In genomic region chr2:83516503-83516902, GRCh38 we compare ENCODE assay signal across 29 cellular contexts.
A peak's percentile ranks its signal among the peaks of the same experiment; 100 is the strongest.
DNase-seq lines count a peak whose midpoint lies in the region; ATAC-seq, FAIRE-seq and TF ChIP-seq lines count a peak whose summit lies in the region.
"Had no signal": no experiment of that assay in that cellular context is flagged by ENCODE, and none has a peak within 500 bp of the region (broad histone marks: within the 10 kb centered on the region; RNA-seq: fewer than 3 reads in every experiment).

No MANE protein-coding gene starts in this region.

- no peaks in the 10 kb centered on the region for H3K9me1 ChIP-seq in K562 (ENCODE audit: control insufficient read depth, insufficient read depth, low read length)

- no peaks in the 10 kb centered on the region for H3F3A ChIP-seq in GM23338 (replicated peaks; ENCODE audit: low read depth)

- intact Hi-C loops in K562 (cut with micrococcal nuclease): no loop called here

- H3K27ac ChIP-seq in GM23338 (ENCODE audit: low read depth): no peak overlapping the region
- no peak overlapping the region for H3K27ac ChIP-seq in K562 (ENCODE audit: extremely low read depth, low read depth, low read length)
- H3K27ac ChIP-seq: coronary artery, foreskin keratinocyte, heart right ventricle, HL-60, vagina had no signal

- no peaks in the 10 kb centered on the region for H3K9me3 ChIP-seq in K562 (replicated peaks; ENCODE audit: control insufficient read depth, insufficient read depth, low read depth, low read length)
- H3K9me3 ChIP-seq: vagina had no signal

- WGBS in K562 (ENCODE audit: insufficient coverage, low coverage, missing lambda C conversion rate): 13% methylated on average over 3 of the region's 3 CpGs

- H3K79me2 ChIP-seq in GM23338 (replicated peaks; ENCODE audit: insufficient read depth): no peaks in the 10 kb centered on the region
- no peaks in the 10 kb centered on the region for H3K79me2 ChIP-seq in K562 (ENCODE audit: control insufficient read depth, insufficient read depth, low read length)

- H4K20me1 ChIP-seq in GM23338 (replicated peaks; ENCODE audit: insufficient read depth) (no peaks in the 10 kb centered on the region), K562 (replicated peaks; ENCODE audit: control insufficient read depth, insufficient read depth, low read length) (no peaks in the 10 kb centered on the region)

- no peak overlapping the region for H3K4me3 Mint-ChIP-seq in GM23338
- H3K4me3 Mint-ChIP-seq: CD14-positive monocyte; effector memory CD8-positive, alpha-beta T cell; memory B cell; stimulated activated naive CD8-positive, alpha-beta T cell treated with anti-CD3 and anti-CD28 coated beads, Interleukin-15, Interleukin-2, amounts not matched to agents 100 ng/mL and 50 ng/mL, for 24 hours had no signal

- DNase-seq in GM23338 (ENCODE audit: low spot score) (peak; percentile 64), NAMALWA (ENCODE audit: low spot score) (peak; percentile 26), K562 (ENCODE audit: extremely low read depth in 1 of 4, low spot score in 3 of 4) (peak in 3 of 4 experiments; percentile 3 to 19 (median 16)), retinal pigment epithelial cell (ENCODE audit: low read depth) (no peak), DMS 273 treated with DMSO at 0.1 percent for 48 hours (lab: John Stamatoyannopoulos, UW) (no peak), AG08395 (ENCODE audit: low spot score) (no peak), germinal center (ENCODE audit: low spot score) (no peak)
- DNase-seq in stimulated activated CD4-positive, alpha-beta T cell treated with anti-CD3 and anti-CD28 coated beads, Interleukin-2, amount 100 ng/mL, for 24 hours: no peak
- DNase-seq: activated CD4-positive, alpha-beta T cell treated with anti-CD3 and anti-CD28 coated beads for 48 hours; activated effector memory CD4-positive, alpha-beta T cell treated with anti-CD3 and anti-CD28 coated beads, Interleukin-2, amount 50 U/mL, for 16 hours; activated T-cell treated with anti-CD3 and anti-CD28 coated beads, Interleukin-2, amount 50 U/mL, for 1 hour; Calu3; effector memory CD8-positive, alpha-beta T cell; EL; foreskin keratinocyte; HCEC 1CT; heart right ventricle; NCI-H1092 treated with DMSO at 0.1 percent for 48 hours; NCI-H187 treated with DMSO at 0.1 percent for 48 hours; NCI-H526 treated with DMSO at 0.1 percent for 48 hours; posterior cingulate gyrus had no signal

- H3K4me3 ChIP-seq in GM23338 (no peak overlapping the region), K562 (no peak overlapping the region), retinal pigment epithelial cell (ENCODE audit: low read length) (no peak overlapping the region)
- H3K4me3 ChIP-seq: coronary artery, heart right ventricle, vagina had no signal

- no peak for TF ChIP-seq EP300 in K562 (IDR thresholded peaks at IDR 0.05; ENCODE audit: low read length)

- TF ChIP-seq POLR2A in K562 (conservative IDR thresholded peaks at IDR 0.05): no peak

- H3K36me3 Mint-ChIP-seq in GM23338 (ENCODE audit: low read depth): peaks cover 15% of the 10 kb centered on the region
- H3K36me3 Mint-ChIP-seq: CD14-positive monocyte, memory B cell had no signal

- H3K27me3 Mint-ChIP-seq in GM23338 (ENCODE audit: insufficient read depth, low read depth, poor library complexity): peaks cover 5% of the 10 kb centered on the region
- H3K27me3 Mint-ChIP-seq: effector memory CD8-positive, alpha-beta T cell; memory B cell; stimulated activated naive CD8-positive, alpha-beta T cell treated with anti-CD3 and anti-CD28 coated beads, Interleukin-15, Interleukin-2, amounts not matched to agents 100 ng/mL and 50 ng/mL, for 24 hours had no signal

- POLR2A ChIA-PET in K562 (lab: Yijun Ruan, JAX): no interaction called here

- TF ChIP-seq CTCF in GM23338 (conservative IDR thresholded peaks at IDR 0.05; ENCODE audit: low read depth in 2 of 2) (peak; percentile 75 to 79), K562 (IDR thresholded peaks at IDR 0.05 in 2 of 3, conservative IDR thresholded peaks at IDR 0.05 in 1 of 3; ENCODE audit: insufficient read depth in 2 of 3, low read depth in 1 of 3, low read length in 3 of 3) (0 out of 6 replicates have a peak, but pooled peaks of 2 of the 3 experiments have one; percentile 2 to 23), retinal pigment epithelial cell (conservative IDR thresholded peaks at IDR 0.05; ENCODE audit: low read depth, low read length) (peak; percentile 28)

- H3K27ac Mint-ChIP-seq in GM23338: no peak overlapping the region
- H3K27ac Mint-ChIP-seq: CD14-positive monocyte; effector memory CD8-positive, alpha-beta T cell; memory B cell; stimulated activated naive CD8-positive, alpha-beta T cell treated with anti-CD3 and anti-CD28 coated beads, Interleukin-15, Interleukin-2, amounts not matched to agents 100 ng/mL and 50 ng/mL, for 24 hours had no signal

- no peaks in the 10 kb centered on the region; the same call in 1 of the 2 replicates for H3K9me2 ChIP-seq in GM23338 (ENCODE audit: insufficient read depth)

- peaks cover 21% of the 10 kb centered on the region for H3K9me3 Mint-ChIP-seq in GM23338

- H3K36me3 ChIP-seq in GM23338 (ENCODE audit: insufficient read depth): no peaks in the 10 kb centered on the region
- H3K36me3 ChIP-seq in K562 (ENCODE audit: control insufficient read depth, insufficient read depth, low read length): no peaks in the 10 kb centered on the region
- H3K36me3 ChIP-seq: heart right ventricle, vagina had no signal

- no peaks in the 10 kb centered on the region; the same call in 2 of the 3 replicates for H3K4me1 Mint-ChIP-seq in GM23338
- H3K4me1 Mint-ChIP-seq: CD14-positive monocyte, memory B cell had no signal

- no peak for TF ChIP-seq RAD21 in K562 (CRISPR knock-in tag; conservative IDR thresholded peaks at IDR 0.05 in 1 of 2, IDR thresholded peaks at IDR 0.05 in 1 of 2)

- no peak overlapping the region for H3K4me2 ChIP-seq in GM23338
- no peak overlapping the region for H3K4me2 ChIP-seq in K562 (ENCODE audit: insufficient read depth, low read length)

- CTCF ChIA-PET in K562 (lab: Yijun Ruan, JAX; ENCODE audit: low intra/inter-chr PET ratio): no interaction called here

- H2AFZ ChIP-seq in GM23338 (no peak overlapping the region), K562 (ENCODE audit: low read depth, low read length) (0 out of 2 replicates have a peak overlapping the region, but pooled peaks have one; percentile 24)

- H3K27me3 ChIP-seq in GM23338 (ENCODE audit: insufficient read depth) (no peaks in the 10 kb centered on the region), K562 (ENCODE audit: control insufficient read depth in 2 of 2, insufficient read depth in 2 of 2, low read length in 2 of 2) (no peaks in the 10 kb centered on the region)
- H3K27me3 ChIP-seq: foreskin keratinocyte, heart right ventricle, vagina had no signal

- H3K4me1 ChIP-seq in GM23338 (ENCODE audit: insufficient read depth): no peaks in the 10 kb centered on the region
- peaks cover 0 to 3% of the 10 kb centered on the region in 2 experiments; a peak in 1 of 5 replicates for H3K4me1 ChIP-seq in K562 (replicated peaks in 1 of 2; ENCODE audit: control insufficient read depth in 2 of 2, insufficient read depth in 2 of 2, low read length in 2 of 2)
- H3K4me1 ChIP-seq: foreskin keratinocyte, heart right ventricle, vagina had no signal

- FAIRE-seq in K562 (lab: Jason Lieb, UNC): no peak
- FAIRE-seq: astrocyte had no signal

- H3K9ac ChIP-seq in K562 (ENCODE audit: insufficient read depth in 1 of 2, low read depth in 2 of 2, low read length in 2 of 2): no peak overlapping the region

- no TSS peak for BruUV-seq in K562 (replicated peaks; lab: Mats Ljungman, UMichigan)

- in situ Hi-C loops in K562 (cut with MboI): no loop called here

- peak; percentile 35; the same call in 2 of the 3 replicates for ATAC-seq in GM23338
- ATAC-seq in K562: no peak
- ATAC-seq: effector memory CD8-positive, alpha-beta T cell; esophagus mucosa; foreskin keratinocyte; heart right ventricle had no signal

TF ChIP-seq in GM23338, 12 proteins besides CTCF, POLR2A, EP300 and RAD21 (continues in another document):
- TF ChIP-seq EZH2 (IDR thresholded peaks at IDR 0.05; ENCODE audit: low read depth, unreplicated experiment) (no peak), NANOG (IDR thresholded peaks at IDR 0.05; ENCODE audit: borderline replicate concordance) (no peak)

TF ChIP-seq in K562, 482 proteins besides CTCF, POLR2A, EP300 and RAD21 (continues in another document):
- TF ChIP-seq KDM2B (CRISPR knock-in tag; IDR thresholded peaks at IDR 0.05) (no peak), TAF1 (IDR thresholded peaks at IDR 0.05; ENCODE audit: control insufficient read depth, extremely low read depth, insufficient read depth, low read length, severe bottlenecking) (no peak), FOXP4 (CRISPR knock-in tag; IDR thresholded peaks at IDR 0.05; ENCODE audit: borderline replicate concordance) (no peak), PHF8 (IDR thresholded peaks at IDR 0.05; ENCODE audit: borderline replicate concordance, low read length) (no peak), MEIS2 (IDR thresholded peaks at IDR 0.05; ENCODE audit: partially characterized antibody) (no peak)

Comparison
In these comparisons a context has a peak if more than half of its experiments do, and no peak if none do; other contexts are left out.
1. DNase-seq: peak in GM23338 (single experiment), NAMALWA (single experiment) and K562 (3 of 4); none in retinal pigment epithelial cell (single experiment), DMS 273 treated with DMSO at 0.1 percent for 48 hours (single experiment), AG08395 (single experiment), germinal center (single experiment) and stimulated activated CD4-positive, alpha-beta T cell treated with anti-CD3 and anti-CD28 coated beads, Interleukin-2, amount 100 ng/mL, for 24 hours (0 of 2).
2. CTCF ChIP-seq: peak in every context shown above with its lines; median percentile 77 in GM23338; 28 in retinal pigment epithelial cell; 12 in K562.